34 cellular contexts compared by ENCODE assay signal in genomic region chr11:122405788-122406341, GRCh38.
DNase-seq lines count a peak whose midpoint lies in the region; ATAC-seq, FAIRE-seq and TF ChIP-seq lines count a peak whose summit lies in the region.
"Had no signal": no experiment of that assay in that cellular context is flagged by ENCODE, and none has a peak within 500 bp of the region (broad histone marks: within the 10 kb centered on the region; RNA-seq: fewer than 3 reads in every experiment).

No MANE protein-coding gene starts in this region.

- FAIRE-seq in A549 (lab: Jason Lieb, UNC) (no peak), astrocyte (lab: Jason Lieb, UNC) (no peak)
- FAIRE-seq: GM12891, small intestine had no signal

- no peak for TF ChIP-seq POLR2A in A549 (IDR thresholded peaks at IDR 0.05; ENCODE audit: low read length)

- no peaks in the 10 kb centered on the region for H3K4me1 Mint-ChIP-seq in astrocyte (ENCODE audit: low read depth, unreplicated experiment)
- H3K4me1 Mint-ChIP-seq: activated CD4-positive, alpha-beta memory T cell treated with anti-CD3 and anti-CD28 coated beads, Interleukin-2, amount 10 ng/mL, durations not matched to agents 7 days and 5 days; T-helper 17 cell had no signal

- H3K9ac ChIP-seq in astrocyte (ENCODE audit: low read length), result no peak overlapping the region
- H3K9ac ChIP-seq: KMS-11 had no signal

- no peak for TF ChIP-seq EP300 in A549 (IDR thresholded peaks at IDR 0.05)

- H2AFZ ChIP-seq in astrocyte (ENCODE audit: low read depth, low read length), result no peak overlapping the region
- H2AFZ ChIP-seq: PC-9 had no signal

- H3K4me1 ChIP-seq in A549 (peaks cover 8% of the 10 kb centered on the region; the same call in 2 of the 3 replicates), astrocyte (ENCODE audit: insufficient read depth, low read length) (no peaks in the 10 kb centered on the region)
- H3K4me1 ChIP-seq: body of pancreas, esophagus squamous epithelium, HAP-1, right atrium auricular region had no signal

- no peak overlapping the region for H3K4me3 Mint-ChIP-seq in astrocyte (ENCODE audit: unreplicated experiment)
- H3K4me3 Mint-ChIP-seq: activated CD4-positive, alpha-beta memory T cell treated with anti-CD3 and anti-CD28 coated beads, Interleukin-2, amount 10 ng/mL, durations not matched to agents 7 days and 5 days; CD8-positive, alpha-beta T cell; T-helper 17 cell; type B pancreatic cell had no signal

- peaks cover 12% of the 10 kb centered on the region for H3K27me3 Mint-ChIP-seq in astrocyte (ENCODE audit: low read depth, unreplicated experiment)
- H3K27me3 Mint-ChIP-seq: activated CD4-positive, alpha-beta memory T cell treated with anti-CD3 and anti-CD28 coated beads, Interleukin-2, amount 10 ng/mL, durations not matched to agents 7 days and 5 days; type B pancreatic cell had no signal

- no peaks in the 10 kb centered on the region for H3K79me2 ChIP-seq in astrocyte (ENCODE audit: insufficient read depth, low read length)

- ATAC-seq in A549 (peak in 1 of 2 experiments; percentile 56; a peak in 2 of 6 replicates), HG03342 (IDR thresholded peaks at IDR 0.05; ENCODE audit: unreplicated experiment) (no peak)
- ATAC-seq: body of pancreas; CD8-positive, alpha-beta T cell; T-helper 17 cell had no signal

- H3K9me3 ChIP-seq in A549 (no peaks in the 10 kb centered on the region), astrocyte (ENCODE audit: insufficient read depth, low read depth, low read length) (no peaks in the 10 kb centered on the region)
- H3K9me3 ChIP-seq: body of pancreas, esophagus squamous epithelium, HAP-1, right atrium auricular region had no signal

- H3K36me3 Mint-ChIP-seq in astrocyte (ENCODE audit: low read depth, unreplicated experiment), result no peaks in the 10 kb centered on the region
- H3K36me3 Mint-ChIP-seq: CD8-positive, alpha-beta T cell; type B pancreatic cell had no signal

- H3K27ac ChIP-seq in A549 (no peak overlapping the region), astrocyte (ENCODE audit: low read depth, low read length) (no peak overlapping the region)
- H3K27ac ChIP-seq: body of pancreas, dorsolateral prefrontal cortex, HL-60, KMS-11, PC-9, right atrium auricular region had no signal

- CTCF ChIA-PET in A549 (lab: Yijun Ruan, JAX), result no interaction called here

- no peaks in the 10 kb centered on the region for H3K36me3 ChIP-seq in astrocyte (ENCODE audit: insufficient read depth, low read length)
- H3K36me3 ChIP-seq: esophagus squamous epithelium, HAP-1, right atrium auricular region had no signal

- WGBS in A549 (ENCODE audit: missing lambda C conversion rate), result 21% methylated on average over 3 of the region's 3 CpGs

- H3K4me3 ChIP-seq in A549 (no peak overlapping the region), astrocyte (ENCODE audit: insufficient read depth, low read depth, low read length) (no peak overlapping the region), fibroblast of villous mesenchyme (ENCODE audit: low read depth, low read length) (no peak overlapping the region)
- H3K4me3 ChIP-seq: body of pancreas, dorsolateral prefrontal cortex, esophagus squamous epithelium, HAP-1, PC-9, right atrium auricular region had no signal

- no peak for TF ChIP-seq CTCF in A549 (IDR thresholded peaks at IDR 0.05)
- TF ChIP-seq CTCF in astrocyte (IDR thresholded peaks at IDR 0.05; ENCODE audit: insufficient read depth, low read depth, low read length), result no peak
- TF ChIP-seq CTCF in fibroblast of villous mesenchyme (IDR thresholded peaks at IDR 0.05; ENCODE audit: insufficient read depth, low read depth, low read length), result no peak

- peak overlapping the region; percentile 32; the same call in 2 of the 3 replicates for H3K4me2 ChIP-seq in A549
- H3K4me2 ChIP-seq in astrocyte (ENCODE audit: low read length), result no peak overlapping the region
- H3K4me2 ChIP-seq: KMS-11, PC-9 had no signal

- H3K9me3 Mint-ChIP-seq in astrocyte (ENCODE audit: unreplicated experiment), result no peaks in the 10 kb centered on the region
- H3K9me3 Mint-ChIP-seq: activated CD4-positive, alpha-beta memory T cell treated with anti-CD3 and anti-CD28 coated beads, Interleukin-2, amount 10 ng/mL, durations not matched to agents 7 days and 5 days; type B pancreatic cell had no signal

- H4K20me1 ChIP-seq in astrocyte (ENCODE audit: insufficient read depth, low read length), result no peaks in the 10 kb centered on the region

- peak in 1 of 2 experiments; percentile 40 for DNase-seq in A549 (ENCODE audit: low read depth in 1 of 2, low spot score in 1 of 2)
- peak; percentile 42 for DNase-seq in M059J (ENCODE audit: low read depth)
- DNase-seq in astrocyte (ENCODE audit: low read depth), result peak; percentile 51
- DNase-seq in fibroblast of villous mesenchyme (ENCODE audit: low read depth), result peak; percentile 26
- DNase-seq in NCI-H1436 treated with DMSO at 0.1 percent for 48 hours (lab: John Stamatoyannopoulos, UW), result no peak
- no peak for DNase-seq in NCI-H345 (lab: John Stamatoyannopoulos, UW)
- DNase-seq in NCI-H82 treated with DMSO at 0.1 percent for 48 hours (lab: John Stamatoyannopoulos, UW; ENCODE audit: unreplicated experiment), result no peak
- DNase-seq: activated CD4-positive, alpha-beta memory T cell treated with anti-CD3 and anti-CD28 coated beads, Interleukin-2, amount 10 ng/mL, durations not matched to agents 7 days and 5 days; activated CD4-positive, CD25-positive, alpha-beta regulatory T cell treated with anti-CD3 and anti-CD28 coated beads, Interleukin-2, amount 50 U/mL, for 72 hours; activated CD8-positive, alpha-beta memory T cell treated with anti-CD3 and anti-CD28 coated beads, Interleukin-2, amount 50 U/mL, for 4 hours; activated naive CD4-positive, alpha-beta T cell; body of pancreas; CD8-positive, alpha-beta T cell; cerebellar nuclear complex; dorsolateral prefrontal cortex; esophagus squamous epithelium; mesendoderm; NCI-H1048; NCI-H1930; NCI-H524 treated with DMSO at 0.1 percent for 48 hours; NK-92 treated with Interleukin-12 subunit alpha and Interleukin-12 subunit beta, amount 100 ng/mL, for 24 hours; PC-9; posterior cingulate gyrus; SHP77; small intestine; stimulated activated naive CD4-positive, alpha-beta T cell; T-helper 17 cell had no signal

- H3K27ac Mint-ChIP-seq in astrocyte (ENCODE audit: unreplicated experiment), result no peak overlapping the region
- H3K27ac Mint-ChIP-seq: activated CD4-positive, alpha-beta memory T cell treated with anti-CD3 and anti-CD28 coated beads, Interleukin-2, amount 10 ng/mL, durations not matched to agents 7 days and 5 days; CD8-positive, alpha-beta T cell; T-helper 17 cell; type B pancreatic cell had no signal

- TF ChIP-seq RAD21 in A549 (conservative IDR thresholded peaks at IDR 0.05 in 1 of 2, IDR thresholded peaks at IDR 0.05 in 1 of 2), result no peak

- peaks cover 3% of the 10 kb centered on the region for H3K27me3 ChIP-seq in astrocyte (ENCODE audit: insufficient read depth, low read length)
- H3K27me3 ChIP-seq: body of pancreas, dorsolateral prefrontal cortex, esophagus squamous epithelium, right atrium auricular region had no signal

- POLR2A ChIA-PET in A549 (lab: Yijun Ruan, JAX), result no interaction called here

TF ChIP-seq in A549, 52 proteins besides CTCF, POLR2A, EP300 and RAD21:
- TF ChIP-seq NFE2L2 (conservative IDR thresholded peaks at IDR 0.05; ENCODE audit: low read length) (no peak), PHF8 (IDR thresholded peaks at IDR 0.05; ENCODE audit: borderline replicate concordance, low read depth) (no peak), CEBPB (IDR thresholded peaks at IDR 0.05) (no peak), RARB (CRISPR knock-in tag; IDR thresholded peaks at IDR 0.05) (no peak), EHF (CRISPR knock-in tag; IDR thresholded peaks at IDR 0.05) (no peak), JUN (IDR thresholded peaks at IDR 0.05) (no peak), ESRRA (IDR thresholded peaks at IDR 0.05; ENCODE audit: borderline replicate concordance, low read length) (no peak), CBX2 (IDR thresholded peaks at IDR 0.05; ENCODE audit: borderline replicate concordance, low read depth) (no peak), MAFK (IDR thresholded peaks at IDR 0.05; ENCODE audit: partially characterized antibody) (no peak), GATA3 (IDR thresholded peaks at IDR 0.05; ENCODE audit: borderline replicate concordance) (no peak), EHMT2 (IDR thresholded peaks at IDR 0.05; ENCODE audit: low read depth) (no peak)

Comparison
In these comparisons a context has a peak if more than half of its experiments do, and no peak if none do; other contexts are left out.
1. DNase-seq: peak in M059J (single experiment), astrocyte (single experiment) and fibroblast of villous mesenchyme (single experiment); none in NCI-H1436 treated with DMSO at 0.1 percent for 48 hours (single experiment), NCI-H345 (single experiment) and NCI-H82 treated with DMSO at 0.1 percent for 48 hours (single experiment).